In the genomic region with DNA sequence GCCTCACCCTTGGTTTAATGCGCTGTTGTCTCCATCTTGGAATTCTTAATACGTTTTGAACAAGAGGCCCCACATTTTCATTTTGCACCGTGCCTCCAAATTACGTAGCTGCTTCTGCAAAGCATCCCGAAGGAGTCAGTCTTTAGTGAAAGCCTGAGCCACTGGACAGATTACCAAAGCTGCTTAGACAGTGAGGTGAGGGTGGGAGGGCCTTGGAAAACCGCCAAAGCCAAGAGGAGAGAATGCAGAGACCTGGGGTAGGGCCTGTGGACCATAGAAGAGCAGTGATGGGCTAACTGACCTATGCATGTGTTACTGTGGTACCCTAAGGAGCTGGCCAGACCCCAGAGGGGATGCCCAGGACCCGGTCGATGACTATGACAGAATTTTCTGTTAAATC, we compare ENCODE assay signal across 37 cellular contexts. TPM values are rescaled to one million over a fixed set of nuclear protein-coding genes. Genes with fewer than 3 reads are reported as not detected.
"Had no signal": no experiment of that assay in that cellular context is flagged by ENCODE, and none has a peak within 500 bp of the region (broad histone marks: within the 10 kb centered on the region; RNA-seq: fewer than 3 reads in every experiment).

No MANE protein-coding gene starts in this region.

- H3K36me3 ChIP-seq: brain microvascular endothelial cell, left lung, pancreas, prostate gland, thyroid gland, upper lobe of right lung had no signal

- H3K36me3 Mint-ChIP-seq: stimulated activated memory B cell treated with anti-CD40 and anti-IgM and Interleukin-4, amounts not matched to agents 10 μg/mL and 1 μg/mL and 100 μg/mL, for 72 hours had no signal

- H3K4me1 ChIP-seq: pancreas, prostate gland, upper lobe of right lung had no signal

- H3K27ac ChIP-seq: brain microvascular endothelial cell, coronary artery, dorsolateral prefrontal cortex, left lung, prostate gland, upper lobe of right lung had no signal

- DNase-seq: activated CD4-positive, alpha-beta memory T cell treated with anti-CD3 and anti-CD28 coated beads, Interleukin-2, amount 10 ng/mL, durations not matched to agents 7 days and 5 days; activated CD4-positive, alpha-beta T cell treated with anti-CD3 and anti-CD28 coated beads, Interleukin-2, amount 10 ng/mL, durations not matched to agents 24 days and 14 days; activated CD4-positive, CD25-positive, alpha-beta regulatory T cell treated with anti-CD3 and anti-CD28 coated beads, Interleukin-2, amount 50 U/mL, for 72 hours; activated CD8-positive, alpha-beta memory T cell treated with anti-CD3 and anti-CD28 coated beads, Interleukin-2, amount 50 U/mL, for 48 hours; activated gamma-delta T cell treated with Interleukin-2 at 50 U/mL for 16 hours; activated naive CD4-positive, alpha-beta T cell treated with anti-CD3 and anti-CD28 coated beads, Interleukin-2, amount 50 U/mL, for 16 hours; activated T-cell treated with anti-CD3 and anti-CD28 coated beads, Interleukin-2, amount 50 U/mL, for 4 hours; amniotic stem cell; brain microvascular endothelial cell; dorsolateral prefrontal cortex; effector memory CD4-positive, alpha-beta T cell; head of caudate nucleus; hypothalamus; kidney glomerular epithelial cell; nephron progenitor cell; retina; stimulated activated CD4-positive, alpha-beta T cell treated with anti-CD3 and anti-CD28 coated beads, Interleukin-1b, Interleukin-23, amount 100 ng/mL, for 48 hours; stimulated activated CD4-positive, alpha-beta T cell treated with anti-CD3 and anti-CD28 coated beads, Interleukin-4, amount 100 ng/mL, for 4 hours; stimulated activated CD8-positive, alpha-beta memory T cell treated with anti-CD3 and anti-CD28 coated beads, Interleukin-4, amount 100 ng/mL, for 48 hours; stimulated activated naive CD8-positive, alpha-beta T cell treated with anti-CD3 and anti-CD28 coated beads, Interleukin-15, amount 100 ng/mL, for 72 hours; T-helper 9 cell; thyroid gland; upper lobe of right lung had no signal

- H3K9me3 ChIP-seq: left lung, pancreas, prostate gland, thyroid gland, upper lobe of right lung had no signal

- H3K4me3 Mint-ChIP-seq: activated CD4-positive, alpha-beta memory T cell treated with anti-CD3 and anti-CD28 coated beads, Interleukin-2, amount 10 ng/mL, durations not matched to agents 7 days and 5 days; activated CD4-positive, alpha-beta T cell treated with anti-CD3 and anti-CD28 coated beads, Interleukin-2, amount 10 ng/mL, durations not matched to agents 24 days and 14 days; activated T-cell treated with anti-CD3 and anti-CD28 coated beads, Interleukin-2, amount 50 U/mL, for 4 hours; activated T-helper 17 cell treated with anti-CD3 and anti-CD28 coated beads, Interleukin-2, amount 50 U/mL, for 72 hours; stimulated activated memory B cell treated with anti-CD40 and anti-IgM and Interleukin-4, amounts not matched to agents 10 μg/mL and 1 μg/mL and 100 μg/mL, for 72 hours; stimulated activated naive CD8-positive, alpha-beta T cell treated with anti-CD3 and anti-CD28 coated beads, Interleukin-15, amount 100 ng/mL, for 72 hours; T-helper 1 cell treated with Interleukin-12 subunit alpha and Interleukin-12 subunit beta and Interleukin-4 antibody, amounts not matched to agents 30 μg/mL and 1 μg/mL, for 36 hours had no signal

- H3K9me3 Mint-ChIP-seq: activated CD4-positive, alpha-beta memory T cell treated with anti-CD3 and anti-CD28 coated beads, Interleukin-2, amount 10 ng/mL, durations not matched to agents 7 days and 5 days; activated CD4-positive, alpha-beta T cell treated with anti-CD3 and anti-CD28 coated beads, Interleukin-2, amount 10 ng/mL, durations not matched to agents 24 days and 14 days; activated T-cell treated with anti-CD3 and anti-CD28 coated beads, Interleukin-2, amount 50 U/mL, for 4 hours; activated T-helper 17 cell treated with anti-CD3 and anti-CD28 coated beads, Interleukin-2, amount 50 U/mL, for 72 hours; stimulated activated memory B cell treated with anti-CD40 and anti-IgM and Interleukin-4, amounts not matched to agents 10 μg/mL and 1 μg/mL and 100 μg/mL, for 72 hours; stimulated activated naive CD8-positive, alpha-beta T cell treated with anti-CD3 and anti-CD28 coated beads, Interleukin-15, amount 100 ng/mL, for 72 hours; T-helper 1 cell treated with Interleukin-12 subunit alpha and Interleukin-12 subunit beta and Interleukin-4 antibody, amounts not matched to agents 30 μg/mL and 1 μg/mL, for 36 hours had no signal

- H3K27me3 ChIP-seq: brain microvascular endothelial cell, dorsolateral prefrontal cortex, left lung, pancreas, thyroid gland, upper lobe of right lung had no signal

- H3K4me3 ChIP-seq: coronary artery, dorsolateral prefrontal cortex, left lung, lung, pancreas, prostate gland, smooth muscle cell, thyroid gland, upper lobe of right lung had no signal

- H3K27me3 Mint-ChIP-seq: stimulated activated naive CD8-positive, alpha-beta T cell treated with anti-CD3 and anti-CD28 coated beads, Interleukin-15, amount 100 ng/mL, for 72 hours had no signal

- H3K27ac Mint-ChIP-seq: activated CD4-positive, alpha-beta memory T cell treated with anti-CD3 and anti-CD28 coated beads, Interleukin-2, amount 10 ng/mL, durations not matched to agents 7 days and 5 days; activated CD4-positive, alpha-beta T cell treated with anti-CD3 and anti-CD28 coated beads, Interleukin-2, amount 10 ng/mL, durations not matched to agents 24 days and 14 days; activated T-helper 17 cell treated with anti-CD3 and anti-CD28 coated beads, Interleukin-2, amount 50 U/mL, for 72 hours; stimulated activated memory B cell treated with anti-CD40 and anti-IgM and Interleukin-4, amounts not matched to agents 10 μg/mL and 1 μg/mL and 100 μg/mL, for 72 hours; T-helper 1 cell treated with Interleukin-12 subunit alpha and Interleukin-12 subunit beta and Interleukin-4 antibody, amounts not matched to agents 30 μg/mL and 1 μg/mL, for 36 hours had no signal

RNA-seq across cellular contexts. Expression of a gene that starts 28.9 kb away (rescaled TPM):
- total RNA-seq: activated CD4-positive, alpha-beta memory T cell treated with anti-CD3 and anti-CD28 coated beads, Interleukin-2, amount 10 ng/mL, durations not matched to agents 7 days and 5 days; activated CD4-positive, alpha-beta T cell treated with anti-CD3 and anti-CD28 coated beads, Interleukin-2, amount 10 ng/mL, durations not matched to agents 24 days and 14 days; activated T-cell treated with anti-CD3 and anti-CD28 coated beads, Interleukin-2, amount 50 U/mL, for 4 hours; activated T-helper 17 cell treated with anti-CD3 and anti-CD28 coated beads, Interleukin-2, amount 50 U/mL, for 72 hours; astrocyte; cardiac septum; cerebellum; dorsolateral prefrontal cortex; epithelial cell of proximal tubule; left lung; lung; mucosa of gallbladder; pancreas; prostate gland; smooth muscle cell; thyroid gland; upper lobe of right lung had no signal
- polyA plus RNA-seq: lung, pancreas, smooth muscle cell had no signal

RNA-seq across cellular contexts. Expression of a gene that starts 48.5 kb away (rescaled TPM):
- total RNA-seq: activated CD4-positive, alpha-beta memory T cell treated with anti-CD3 and anti-CD28 coated beads, Interleukin-2, amount 10 ng/mL, durations not matched to agents 7 days and 5 days; activated CD4-positive, alpha-beta T cell treated with anti-CD3 and anti-CD28 coated beads, Interleukin-2, amount 10 ng/mL, durations not matched to agents 24 days and 14 days; activated T-cell treated with anti-CD3 and anti-CD28 coated beads, Interleukin-2, amount 50 U/mL, for 4 hours; activated T-helper 17 cell treated with anti-CD3 and anti-CD28 coated beads, Interleukin-2, amount 50 U/mL, for 72 hours; astrocyte; cardiac septum; epithelial cell of proximal tubule; left lung; lung; mucosa of gallbladder; pancreas; prostate gland; smooth muscle cell; thyroid gland; upper lobe of right lung had no signal
- polyA plus RNA-seq: lung, pancreas, smooth muscle cell had no signal
